9 cellular contexts compared by ENCODE assay signal in the genomic region with DNA sequence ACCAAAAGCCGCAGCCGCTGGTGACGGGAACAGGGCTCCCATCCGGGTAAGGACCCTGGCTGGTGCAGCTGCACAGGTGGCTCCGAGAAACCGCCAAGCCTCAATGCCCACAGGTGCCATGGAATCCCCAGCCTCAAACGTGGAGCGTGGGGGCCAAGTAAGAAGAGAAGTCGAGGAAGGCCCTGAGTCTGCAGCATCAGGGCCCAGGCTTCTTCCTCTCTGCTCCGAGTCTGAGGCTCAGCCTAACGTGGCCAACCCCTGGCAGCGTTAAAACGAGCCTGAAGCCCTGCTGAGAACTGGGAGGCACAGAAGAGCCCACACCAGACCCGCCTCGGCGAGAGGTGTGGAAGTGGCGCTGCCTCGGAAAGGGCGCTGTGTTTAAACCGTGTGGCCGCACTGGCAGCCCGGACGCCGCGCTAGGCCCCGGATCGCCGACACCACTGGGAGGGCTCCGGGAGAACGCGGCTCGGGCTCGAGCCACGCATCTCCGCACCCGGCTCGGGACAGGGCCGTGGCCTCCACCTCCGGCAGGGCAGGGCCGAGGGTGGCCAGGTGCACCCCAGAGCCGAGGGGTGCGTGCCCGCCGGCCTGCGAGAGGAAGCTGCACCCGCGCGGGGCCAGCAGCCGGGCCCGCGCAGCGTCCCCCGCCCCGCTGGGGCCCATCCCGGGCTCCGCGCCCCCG. TPM values are rescaled to one million over a fixed set of nuclear protein-coding genes. Genes with fewer than 3 reads are reported as not detected.
DNase-seq lines count a peak whose midpoint lies in the region; ATAC-seq, FAIRE-seq and TF ChIP-seq lines count a peak whose summit lies in the region.
"Had no signal": no experiment of that assay in that cellular context is flagged by ENCODE, and none has a peak within 500 bp of the region (broad histone marks: within the 10 kb centered on the region; RNA-seq: fewer than 3 reads in every experiment).

No MANE protein-coding gene starts in this region.

- peak overlapping the region; percentile 56 for H3K27ac ChIP-seq in RWPE2 (ENCODE audit: poor library complexity, severe bottlenecking)

- no peak overlapping the region for H2AFZ ChIP-seq in neuron (ENCODE audit: low read depth, low read length)

- H3K9me3 ChIP-seq in RWPE2 (ENCODE audit: severe bottlenecking): no peaks in the 10 kb centered on the region
- H3K9me3 ChIP-seq in neuron (ENCODE audit: low read length): no peaks in the 10 kb centered on the region

- H3K27me3 ChIP-seq in RWPE2 (ENCODE audit: insufficient read depth, poor library complexity, severe bottlenecking) (no peaks in the 10 kb centered on the region), neuron (ENCODE audit: insufficient read depth, low read length) (no peaks in the 10 kb centered on the region)

- DNase-seq in activated CD4-positive, CD25-positive, alpha-beta regulatory T cell (lab: John Stamatoyannopoulos, UW): no peak
- DNase-seq in RWPE2 (ENCODE audit: low spot score): no peak
- DNase-seq in epithelial cell of proximal tubule (ENCODE audit: low read depth): no peak
- DNase-seq in effector CD4-positive, alpha-beta T cell: no peak
- no peak for DNase-seq in H54 (ENCODE audit: insufficient read length, low spot score)

- H3K4me3 ChIP-seq in RWPE2 (ENCODE audit: severe bottlenecking) (peak overlapping the region; percentile 88), epithelial cell of proximal tubule (ENCODE audit: low read depth, low read length) (peak overlapping the region; percentile 74), neuron (ENCODE audit: low read length) (peak overlapping the region; percentile 73)

- peak; percentile 1 to 11 for ATAC-seq in activated CD4-positive, CD25-positive, alpha-beta regulatory T cell treated with anti-CD3 and anti-CD28 coated beads, Interleukin-2, amount 50 U/mL, for 24 hours
- ATAC-seq in HG02763 (IDR thresholded peaks at IDR 0.05; ENCODE audit: unreplicated experiment): peak; percentile 20
- 0 out of 3 replicates have a peak, but pooled peaks have one; percentile 2 for ATAC-seq in RWPE2 (ENCODE audit: low read depth)

- TF ChIP-seq CTCF in RWPE2 (IDR thresholded peaks at IDR 0.05; ENCODE audit: poor library complexity, severe bottlenecking) (no peak), epithelial cell of proximal tubule (conservative IDR thresholded peaks at IDR 0.05; ENCODE audit: low read depth, low read length) (no peak)

- TF ChIP-seq POLR2A in H54 (IDR thresholded peaks at IDR 0.05; ENCODE audit: low read depth, low read length): no peak

- no peaks in the 10 kb centered on the region for H3K4me1 ChIP-seq in RWPE2 (ENCODE audit: insufficient read depth, poor library complexity, severe bottlenecking)
- H3K4me1 ChIP-seq in neuron (ENCODE audit: insufficient read depth, low read length): peaks cover 14% of the 10 kb centered on the region

- peaks cover 38% of the 10 kb centered on the region for H3K36me3 ChIP-seq in RWPE2 (ENCODE audit: low read depth)
- H3K36me3 ChIP-seq in neuron (ENCODE audit: insufficient read depth, low read length): peaks cover 39% of the 10 kb centered on the region

- no peak for FAIRE-seq in H54 (lab: Jason Lieb, UNC)
- FAIRE-seq: endometrium had no signal

RNA-seq across cellular contexts. Expression of a gene that starts 0.7 kb away (rescaled TPM):
- total RNA-seq in epithelial cell of proximal tubule: 30.4 and 45.0 TPM in 2 replicates

RNA-seq across cellular contexts. Expression of a gene that starts 10.9 kb away (rescaled TPM):
- 35.3 and 42.2 TPM in 2 replicates for total RNA-seq in epithelial cell of proximal tubule

RNA-seq across cellular contexts. Expression of a gene that starts 15.9 kb away (rescaled TPM):
- 47.6 and 74.8 TPM in 2 replicates for total RNA-seq in epithelial cell of proximal tubule

RNA-seq across cellular contexts. Expression of a gene that starts 29.2 kb away (rescaled TPM):
- 40.8 and 73.1 TPM in 2 replicates for total RNA-seq in epithelial cell of proximal tubule

RNA-seq across cellular contexts. Expression of a gene that starts 37.9 kb away (rescaled TPM):
- 110 and 125 TPM in 2 replicates for total RNA-seq in epithelial cell of proximal tubule
